ENCODE assay signal across 1 cellular context in genomic region chr5:17709011-17709710, GRCh38.
TF ChIP-seq lines count a peak whose summit lies in the region.

No MANE protein-coding gene starts in this region.

TF ChIP-seq in K562, 482 proteins besides CTCF, POLR2A, EP300 and RAD21 (continued from another document):
- TF ChIP-seq ZMIZ1 (IDR thresholded peaks at IDR 0.05; ENCODE audit: low read depth in 2 of 2, low read length in 2 of 2), result no peak
- TF ChIP-seq ZNF316 (IDR thresholded peaks at IDR 0.05), result peak; percentile 29; the same call in 1 of the 2 replicates
- TF ChIP-seq ERF (CRISPR knock-in tag; IDR thresholded peaks at IDR 0.05), result no peak
